In genomic region chr14:70964492-70964891, GRCh38 we compare ENCODE assay signal across 24 cellular contexts.
"Had no signal": no experiment of that assay in that cellular context is flagged by ENCODE, and none has a peak within 500 bp of the region (broad histone marks: within the 10 kb centered on the region; RNA-seq: fewer than 3 reads in every experiment).

No MANE protein-coding gene starts in this region.

- H3K4me3 Mint-ChIP-seq: endodermal cell; memory B cell; mesothelial cell of epicardium; natural killer cell treated with Interleukin-12 subunit alpha and Interleukin-12 subunit beta and Interleukin-15 and Interleukin-18, amount 100 ng/mL, for 72 hours; neural progenitor cell had no signal

- H3K27me3 ChIP-seq: colonic mucosa, heart right ventricle, left lung, neural progenitor cell, pancreas, suprapubic skin, tibial artery, upper lobe of left lung, vagina had no signal

- H3K4me3 ChIP-seq: colonic mucosa, heart right ventricle, left lung, lower lobe of right lung, neural progenitor cell, pancreas, smooth muscle cell, suprapubic skin, tibial artery, upper lobe of left lung, vagina had no signal

- H3K4me1 Mint-ChIP-seq: memory B cell, neural progenitor cell had no signal

- H3K9me3 ChIP-seq: colonic mucosa, heart right ventricle, left lung, lower lobe of right lung, pancreas, suprapubic skin, tibial artery, upper lobe of left lung, vagina had no signal

- H3K9me3 Mint-ChIP-seq: memory B cell; mesothelial cell of epicardium; natural killer cell treated with Interleukin-12 subunit alpha and Interleukin-12 subunit beta and Interleukin-15 and Interleukin-18, amount 100 ng/mL, for 72 hours; neural progenitor cell had no signal

- H3K36me3 ChIP-seq: colonic mucosa, pancreas had no signal

- H3K4me1 ChIP-seq: colonic mucosa, lower lobe of right lung, neural progenitor cell, suprapubic skin, tibial artery had no signal

- H3K27ac Mint-ChIP-seq: endodermal cell; memory B cell; mesothelial cell of epicardium; natural killer cell treated with Interleukin-12 subunit alpha and Interleukin-12 subunit beta and Interleukin-15 and Interleukin-18, amount 100 ng/mL, for 72 hours; neural progenitor cell; progenitor cell of endocrine pancreas had no signal

- DNase-seq: colonic mucosa; dermis blood vessel endothelial cell; endodermal cell; foreskin melanocyte; heart right ventricle; hypothalamus; islet precursor cell; left lung; lower lobe of right lung; nucleus accumbens; pancreas; right cardiac atrium; stimulated activated CD4-positive, alpha-beta T cell treated with anti-CD3 and anti-CD28 coated beads, Interleukin-2, amount 100 ng/mL, for 48 hours; stimulated activated naive CD8-positive, alpha-beta T cell treated with anti-CD3 and anti-CD28 coated beads, Interleukin-15, Interleukin-2, amounts not matched to agents 100 U/mL and 50 U/mL, for 24 hours; tibial artery; upper lobe of left lung had no signal

- ATAC-seq: heart right ventricle; left lung; lower lobe of right lung; natural killer cell treated with Interleukin-12 subunit alpha and Interleukin-12 subunit beta and Interleukin-15 and Interleukin-18, amount 100 ng/mL, for 72 hours; pancreas; right cardiac atrium; stimulated activated naive CD8-positive, alpha-beta T cell treated with anti-CD3 and anti-CD28 coated beads, Interleukin-15, Interleukin-2, amounts not matched to agents 100 U/mL and 50 U/mL, for 24 hours had no signal

- H3K27ac ChIP-seq: colonic mucosa, heart right ventricle, left lung, lower lobe of right lung, neural progenitor cell, pancreas, suprapubic skin, tibial artery, upper lobe of left lung, vagina had no signal

- H3K27me3 Mint-ChIP-seq: memory B cell; natural killer cell treated with Interleukin-12 subunit alpha and Interleukin-12 subunit beta and Interleukin-15 and Interleukin-18, amount 100 ng/mL, for 72 hours; progenitor cell of endocrine pancreas had no signal
